Comparison of ENCODE assay signal across 11 cellular contexts in the genomic region with DNA sequence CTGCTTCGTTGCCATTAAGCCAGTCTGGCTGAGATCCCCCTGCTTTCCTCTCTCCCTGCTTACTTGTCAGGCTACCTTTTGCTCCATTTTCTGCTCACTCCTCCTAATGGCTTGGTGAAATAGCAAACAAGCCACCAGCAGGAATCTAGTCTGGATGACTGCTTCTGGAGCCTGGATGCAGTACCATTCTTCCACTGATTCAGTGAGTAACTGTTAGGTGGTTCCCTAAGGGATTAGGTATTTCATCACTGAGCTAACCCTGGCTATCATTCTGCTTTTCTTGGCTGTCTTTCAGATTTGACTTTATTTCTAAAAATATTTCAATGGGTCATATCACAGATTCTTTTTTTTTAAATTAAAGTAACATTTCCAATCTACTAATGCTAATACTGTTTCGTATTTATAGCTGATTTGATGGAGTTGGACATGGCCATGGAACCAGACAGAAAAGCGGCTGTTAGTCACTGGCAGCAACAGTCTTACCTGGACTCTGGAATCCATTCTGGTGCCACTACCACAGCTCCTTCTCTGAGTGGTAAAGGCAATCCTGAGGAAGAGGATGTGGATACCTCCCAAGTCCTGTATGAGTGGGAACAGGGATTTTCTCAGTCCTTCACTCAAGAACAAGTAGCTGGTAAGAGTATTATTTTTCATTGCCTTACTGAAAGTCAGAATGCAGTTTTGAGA. TPM values are rescaled to one million over a fixed set of nuclear protein-coding genes. Genes with fewer than 3 reads are reported as not detected.
DNase-seq lines count a peak whose midpoint lies in the region; ATAC-seq, FAIRE-seq and TF ChIP-seq lines count a peak whose summit lies in the region.
"Had no signal": no experiment of that assay in that cellular context is flagged by ENCODE, and none has a peak within 500 bp of the region (broad histone marks: within the 10 kb centered on the region; RNA-seq: fewer than 3 reads in every experiment).

No MANE protein-coding gene starts in this region.

- no peaks in the 10 kb centered on the region for H3K9me3 ChIP-seq in aorta (ENCODE audit: control insufficient read depth, low read length)
- H3K9me3 ChIP-seq in kidney (ENCODE audit: control insufficient read depth in 1 of 2, low read length in 2 of 2): no peaks in the 10 kb centered on the region

- H3K4me1 Mint-ChIP-seq in stimulated activated naive CD8-positive, alpha-beta T cell treated with anti-CD3 and anti-CD28 coated beads, Interleukin-15, Interleukin-2, amounts not matched to agents 100 ng/mL and 50 ng/mL, for 24 hours (ENCODE audit: low read depth): peaks cover 60% of the 10 kb centered on the region

- no peak for ATAC-seq in stimulated activated naive CD8-positive, alpha-beta T cell treated with anti-CD3 and anti-CD28 coated beads, Interleukin-15, Interleukin-2, amounts not matched to agents 100 U/mL and 50 U/mL, for 24 hours
- peak; percentile 94 for ATAC-seq in aorta (ENCODE audit: low FRiP score)
- ATAC-seq in HG02678 (IDR thresholded peaks at IDR 0.05; ENCODE audit: unreplicated experiment): no peak

- no peak overlapping the region for H3K4me3 Mint-ChIP-seq in stimulated activated naive CD8-positive, alpha-beta T cell treated with anti-CD3 and anti-CD28 coated beads, Interleukin-15, Interleukin-2, amounts not matched to agents 100 ng/mL and 50 ng/mL, for 24 hours
- H3K4me3 Mint-ChIP-seq: neural crest cell had no signal

- TF ChIP-seq CTCF in cardiac fibroblast (IDR thresholded peaks at IDR 0.05; ENCODE audit: low read depth, low read length) (peak; percentile 6), kidney epithelial cell (IDR thresholded peaks at IDR 0.05; ENCODE audit: insufficient read depth, low read length, poor library complexity, severe bottlenecking) (no peak), kidney (IDR thresholded peaks at IDR 0.05; ENCODE audit: borderline replicate concordance, extremely low read depth, insufficient read depth) (no peak)

- H3K27ac Mint-ChIP-seq in stimulated activated naive CD8-positive, alpha-beta T cell treated with anti-CD3 and anti-CD28 coated beads, Interleukin-15, Interleukin-2, amounts not matched to agents 100 ng/mL and 50 ng/mL, for 24 hours: peak overlapping the region; percentile 42

- FAIRE-seq in kidney (lab: Jason Lieb, UNC): no peak

- no peaks in the 10 kb centered on the region for H3K27me3 Mint-ChIP-seq in stimulated activated naive CD8-positive, alpha-beta T cell treated with anti-CD3 and anti-CD28 coated beads, Interleukin-15, Interleukin-2, amounts not matched to agents 100 ng/mL and 50 ng/mL, for 24 hours

- DNase-seq in stimulated activated naive CD8-positive, alpha-beta T cell treated with anti-CD3 and anti-CD28 coated beads, Interleukin-15, Interleukin-2, amounts not matched to agents 100 U/mL and 50 U/mL, for 24 hours: no peak
- DNase-seq in cardiac fibroblast (ENCODE audit: low read depth in 2 of 2) (peak; percentile 91 to 96), kidney epithelial cell (ENCODE audit: low read depth) (peak; percentile 21), aorta (no peak), kidney (no peak), activated gamma-delta T cell treated with Interleukin-2 at 50 U/mL for 16 hours (no peak)
- DNase-seq: foreskin melanocyte, NCI-H1048 had no signal

- intact Hi-C loops in aorta (cut with DNase I): loop anchor here in 1 of 2 donors (10.0 kb wide), 1 partner anchor 439 kb away; no protein-coding TSS in a partner anchor
- intact Hi-C loops in kidney (cut with DNase I): no loop called here

- H3K9me3 Mint-ChIP-seq in stimulated activated naive CD8-positive, alpha-beta T cell treated with anti-CD3 and anti-CD28 coated beads, Interleukin-15, Interleukin-2, amounts not matched to agents 100 ng/mL and 50 ng/mL, for 24 hours: no peaks in the 10 kb centered on the region
- H3K9me3 Mint-ChIP-seq: neural crest cell had no signal

- H3K9ac ChIP-seq in kidney (ENCODE audit: low read length in 2 of 2): no peak overlapping the region

- peaks cover 64% of the 10 kb centered on the region for H3K36me3 Mint-ChIP-seq in stimulated activated naive CD8-positive, alpha-beta T cell treated with anti-CD3 and anti-CD28 coated beads, Interleukin-15, Interleukin-2, amounts not matched to agents 100 ng/mL and 50 ng/mL, for 24 hours (ENCODE audit: low read depth)

- H3K36me3 ChIP-seq in kidney epithelial cell (ENCODE audit: control insufficient read depth, insufficient read depth, low read length) (peaks cover 3% of the 10 kb centered on the region), aorta (ENCODE audit: control insufficient read depth in 1 of 2, insufficient read depth in 2 of 2, low read length in 1 of 2) (peaks cover 0 to 7% of the 10 kb centered on the region in 2 donors), kidney (ENCODE audit: control insufficient read depth in 1 of 2, insufficient read depth in 2 of 2, low read length in 2 of 2) (peaks cover 28 to 35% of the 10 kb centered on the region in 2 donors)

- H3K27me3 ChIP-seq in kidney epithelial cell (ENCODE audit: control insufficient read depth, insufficient read depth, low read length) (no peaks in the 10 kb centered on the region), aorta (ENCODE audit: control insufficient read depth in 1 of 2, insufficient read depth in 2 of 2, low read length in 1 of 2) (no peaks in the 10 kb centered on the region)

- H3K4me3 ChIP-seq in cardiac fibroblast (replicated peaks in 1 of 2; ENCODE audit: low read depth in 2 of 2, low read length in 2 of 2) (no peak overlapping the region), kidney epithelial cell (ENCODE audit: low read depth, low read length) (no peak overlapping the region), aorta (ENCODE audit: low read length in 2 of 2) (no peak overlapping the region), kidney (ENCODE audit: low read length in 2 of 2) (no peak overlapping the region)

- peaks cover 11% of the 10 kb centered on the region in 2 donors for H3K4me1 ChIP-seq in aorta (ENCODE audit: control insufficient read depth in 1 of 2, insufficient read depth in 2 of 2, low read length in 2 of 2)
- peaks cover 10 to 24% of the 10 kb centered on the region in 2 donors for H3K4me1 ChIP-seq in kidney (ENCODE audit: control insufficient read depth in 1 of 2, insufficient read depth in 1 of 2, low read depth in 1 of 2, low read length in 2 of 2)

- 19 to 22% methylated on average over 3 of the region's 3 CpGs for WGBS in aorta, 2 donors

- peak overlapping the region in 1 of 2 donors; percentile 78 for H3K27ac ChIP-seq in aorta (ENCODE audit: low read depth in 1 of 2, low read length in 2 of 2)
- no peak overlapping the region for H3K27ac ChIP-seq in kidney (ENCODE audit: low read depth in 2 of 2, low read length in 2 of 2)

RNA-seq across cellular contexts. Expression of a gene that starts 25.0 kb away (rescaled TPM):
- 406 and 416 TPM in 2 replicates for total RNA-seq in kidney epithelial cell
- 100 to 1,000 TPM; 306 to 336 TPM for total RNA-seq in aorta
- polyA plus RNA-seq in aorta: 100 to 1,000 TPM; 102 to 165 TPM
- 329 TPM for total RNA-seq in kidney
- 97.0 TPM for polyA plus RNA-seq in kidney (ENCODE audit: insufficient read depth, low read depth, low replicate concordance)

Comparison
In these comparisons a context has a peak if more than half of its experiments do, and no peak if none do; other contexts are left out.
1. DNase-seq: peak in cardiac fibroblast (2 of 2) and kidney epithelial cell (single experiment); none in stimulated activated naive CD8-positive, alpha-beta T cell treated with anti-CD3 and anti-CD28 coated beads, Interleukin-15, Interleukin-2, amounts not matched to agents 100 U/mL and 50 U/mL, for 24 hours (single experiment), aorta (0 of 2), kidney (single experiment) and activated gamma-delta T cell treated with Interleukin-2 at 50 U/mL for 16 hours (single experiment).